Comparison of ENCODE assay signal across 10 cellular contexts in genomic region chr5:180330810-180331646, GRCh38. TPM values are rescaled to one million over a fixed set of nuclear protein-coding genes. Genes with fewer than 3 reads are reported as not detected.
A peak's percentile ranks its signal among the peaks of the same experiment; 100 is the strongest.
DNase-seq lines count a peak whose midpoint lies in the region; TF ChIP-seq lines count a peak whose summit lies in the region.
"Had no signal": no experiment of that assay in that cellular context is flagged by ENCODE, and none has a peak within 500 bp of the region (broad histone marks: within the 10 kb centered on the region; RNA-seq: fewer than 3 reads in every experiment).

No MANE protein-coding gene starts in this region.

- H3K9me3 ChIP-seq in AG04450 (ENCODE audit: control insufficient read depth, insufficient read depth, low read length) (no peaks in the 10 kb centered on the region; the same call in 1 of the 2 replicates), NT2/D1 (ENCODE audit: insufficient read depth, low read length) (no peaks in the 10 kb centered on the region), esophagus (ENCODE audit: control insufficient read depth in 2 of 2, insufficient read depth in 1 of 2, low read depth in 1 of 2, low read length in 1 of 2) (no peaks in the 10 kb centered on the region)

- no peaks in the 10 kb centered on the region for H3K27me3 ChIP-seq in AG04450 (ENCODE audit: control insufficient read depth, insufficient read depth, low read length)
- no peaks in the 10 kb centered on the region for H3K27me3 ChIP-seq in NT2/D1 (ENCODE audit: insufficient read depth, insufficient read length)
- no peaks in the 10 kb centered on the region for H3K27me3 ChIP-seq in esophagus (ENCODE audit: control insufficient read depth in 1 of 2, insufficient read depth in 2 of 2, low read length in 2 of 2)

- H3K9ac ChIP-seq in NT2/D1 (ENCODE audit: insufficient read length, low read depth), result peak overlapping the region; percentile 50

- peak overlapping the region; percentile 11; the same call in 1 of the 2 replicates for H3K4me3 ChIP-seq in AG04450 (ENCODE audit: low read depth, low read length)
- H3K4me3 ChIP-seq in NT2/D1 (ENCODE audit: insufficient read length, low read depth), result no peak overlapping the region
- H3K4me3 ChIP-seq in esophagus (ENCODE audit: low read depth in 1 of 2, low read length in 2 of 2), result no peak overlapping the region

- H3K27ac ChIP-seq in AG04450 (ENCODE audit: low read depth, low read length), result peak overlapping the region; percentile 83
- peak overlapping the region; percentile 18 to 73 for H3K27ac ChIP-seq in esophagus (ENCODE audit: low read depth in 2 of 2, low read length in 1 of 2)
- H3K27ac ChIP-seq: WERI-Rb-1 had no signal

- POLR2A ChIA-PET in AG04450 (lab: Yijun Ruan, JAX), result interaction anchor here (3.0 kb wide), 1 partner anchor 22 kb away, joined by 13 read pairs; the partner anchor contains the start of gene GFPT2

- WGBS in esophagus, 2 donors, result 51 to 52% methylated on average over 16 of the region's 16 CpGs

- H3K4me1 ChIP-seq in NT2/D1 (ENCODE audit: insufficient read depth, insufficient read length), result peaks cover 21% of the 10 kb centered on the region
- peaks cover 0 to 4% of the 10 kb centered on the region in 2 donors for H3K4me1 ChIP-seq in esophagus (ENCODE audit: control insufficient read depth in 2 of 2, insufficient read depth in 2 of 2, low read length in 1 of 2)

- peaks cover 80% of the 10 kb centered on the region for H3K36me3 ChIP-seq in NT2/D1 (ENCODE audit: insufficient read depth, insufficient read length, low read length)
- no peaks in the 10 kb centered on the region for H3K36me3 ChIP-seq in esophagus (ENCODE audit: control insufficient read depth in 2 of 2, insufficient read depth in 2 of 2, low read length in 1 of 2)
- H3K36me3 ChIP-seq: WERI-Rb-1 had no signal

- DNase-seq in AG04450 (ENCODE audit: low read depth, low spot score), result peak; percentile 88
- no peak for DNase-seq in NT2/D1 (ENCODE audit: low read depth, low spot score)
- peak; percentile 73 for DNase-seq in myocyte (ENCODE audit: low read depth)
- DNase-seq in MV-4-11 (lab: John Stamatoyannopoulos, UW), result no peak
- no peak for DNase-seq in NCI-H2196 treated with DMSO at 0.1 percent for 48 hours (lab: John Stamatoyannopoulos, UW; ENCODE audit: unreplicated experiment)
- no peak for DNase-seq in DMS53 treated with DMSO at 0.1 percent for 48 hours (lab: John Stamatoyannopoulos, UW; ENCODE audit: unreplicated experiment)
- no peak for DNase-seq in NCI-H748 treated with DMSO at 0.1 percent for 48 hours (lab: John Stamatoyannopoulos, UW)
- DNase-seq: NCI-H1092 treated with DMSO at 0.1 percent for 48 hours, WERI-Rb-1 had no signal

- no peak for TF ChIP-seq CTCF in AG04450 (IDR thresholded peaks at IDR 0.05; ENCODE audit: low read depth, low read length)

- CTCF ChIA-PET in AG04450 (lab: Charles Lee), result interaction anchor here (0.6 to 2.4 kb wide), 5 partner anchors 11 to 37 kb away, joined by 3 to 7 read pairs (median 5); no protein-coding TSS in a partner anchor

RNA-seq across cellular contexts. Expression of gene GFPT2, which starts 22.1 kb away (rescaled TPM):
- polyA plus RNA-seq in AG04450 (2011; rRNA removed), result 13.9 and 15.1 TPM in 2 replicates
- 13.9 and 16.1 TPM in 2 replicates for polyA minus RNA-seq in AG04450 (2011; rRNA and poly(A)+ RNA removed)
- 1 to 10 TPM in 1 of 2 donors, under 1 TPM in 1; 0.73 to 1.9 TPM for polyA plus RNA-seq in esophagus
- total RNA-seq in myocyte, result 11.2 and 13.8 TPM in 2 replicates
- 11.6 TPM for polyA plus RNA-seq in myocyte (2012)

RNA-seq across cellular contexts. Expression of gene MAPK9, which starts 39.1 kb away (rescaled TPM):
- polyA plus RNA-seq in AG04450 (2011; rRNA removed), result 31.1 and 35.1 TPM in 2 replicates
- 34.2 and 44.6 TPM in 2 replicates for polyA minus RNA-seq in AG04450 (2011; rRNA and poly(A)+ RNA removed)
- 10 to 100 TPM in 1 of 2 donors, 1 to 10 TPM in 1; 5.4 to 10.3 TPM for polyA plus RNA-seq in esophagus
- total RNA-seq in myocyte, result 20.4 and 20.5 TPM in 2 replicates
- 25.4 TPM for polyA plus RNA-seq in myocyte (2012)

Comparison
In these comparisons a context has a peak if more than half of its experiments do, and no peak if none do; other contexts are left out.
1. DNase-seq: peak in AG04450 (single experiment) and myocyte (single experiment); none in NT2/D1 (single experiment), MV-4-11 (single experiment), NCI-H2196 treated with DMSO at 0.1 percent for 48 hours (single experiment), DMS53 treated with DMSO at 0.1 percent for 48 hours (single experiment) and NCI-H748 treated with DMSO at 0.1 percent for 48 hours (single experiment).